In the genomic region with DNA sequence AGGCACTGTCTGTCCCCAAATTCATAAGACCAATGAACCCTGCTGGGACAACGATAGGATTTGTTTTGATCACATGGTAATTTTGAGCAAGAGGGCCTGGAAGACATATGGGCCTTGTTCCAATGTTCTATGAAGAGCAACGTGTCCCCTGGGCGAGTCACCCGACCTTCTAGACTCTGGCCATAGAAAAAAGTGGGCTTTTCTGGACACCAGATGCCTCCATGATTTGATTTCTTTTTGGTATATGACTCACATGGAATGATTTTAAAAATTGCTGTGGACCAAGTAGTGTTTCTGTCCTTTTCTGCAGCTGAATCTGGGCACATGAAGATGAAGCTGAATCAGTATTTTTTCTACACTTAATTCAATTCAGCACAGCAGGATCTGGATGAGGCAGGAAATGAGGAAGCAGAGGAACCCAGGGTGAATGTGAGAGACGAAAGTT, we compare ENCODE assay signal across 1 cellular context.
TF ChIP-seq lines count a peak whose summit lies in the region.

No MANE protein-coding gene starts in this region.

TF ChIP-seq in SK-N-SH, 30 proteins besides CTCF, POLR2A, EP300 and RAD21 (continued from another document):
- TF ChIP-seq SIN3A (IDR thresholded peaks at IDR 0.05; ENCODE audit: borderline replicate concordance, low read depth, low read length) (no peak), GABPA (IDR thresholded peaks at IDR 0.05; ENCODE audit: low read depth) (no peak), YY1 (IDR thresholded peaks at IDR 0.05; ENCODE audit: low read depth) (peak; percentile 71; the same call in 1 of the 2 replicates), MEF2A (IDR thresholded peaks at IDR 0.05; ENCODE audit: borderline replicate concordance, low read depth) (peak; percentile 49; the same call in 1 of the 2 replicates), POLR2AphosphoS5 (IDR thresholded peaks at IDR 0.05; ENCODE audit: low read depth, low read length) (peak; percentile 59; the same call in 1 of the 2 replicates), NRF1 (IDR thresholded peaks at IDR 0.05; ENCODE audit: low read depth, low read length) (no peak), SMC3 (IDR thresholded peaks at IDR 0.05; ENCODE audit: low read depth, low read length) (no peak)
- TF ChIP-seq, protein P1, sequence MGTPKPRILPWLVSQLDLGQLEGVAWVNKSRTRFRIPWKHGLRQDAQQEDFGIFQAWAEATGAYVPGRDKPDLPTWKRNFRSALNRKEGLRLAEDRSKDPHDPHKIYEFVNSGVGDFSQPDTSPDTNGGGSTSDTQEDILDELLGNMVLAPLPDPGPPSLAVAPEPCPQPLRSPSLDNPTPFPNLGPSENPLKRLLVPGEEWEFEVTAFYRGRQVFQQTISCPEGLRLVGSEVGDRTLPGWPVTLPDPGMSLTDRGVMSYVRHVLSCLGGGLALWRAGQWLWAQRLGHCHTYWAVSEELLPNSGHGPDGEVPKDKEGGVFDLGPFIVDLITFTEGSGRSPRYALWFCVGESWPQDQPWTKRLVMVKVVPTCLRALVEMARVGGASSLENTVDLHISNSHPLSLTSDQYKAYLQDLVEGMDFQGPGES (IDR thresholded peaks at IDR 0.05; ENCODE audit: low read depth, low read length), result no peak
- TF ChIP-seq, protein P2, sequence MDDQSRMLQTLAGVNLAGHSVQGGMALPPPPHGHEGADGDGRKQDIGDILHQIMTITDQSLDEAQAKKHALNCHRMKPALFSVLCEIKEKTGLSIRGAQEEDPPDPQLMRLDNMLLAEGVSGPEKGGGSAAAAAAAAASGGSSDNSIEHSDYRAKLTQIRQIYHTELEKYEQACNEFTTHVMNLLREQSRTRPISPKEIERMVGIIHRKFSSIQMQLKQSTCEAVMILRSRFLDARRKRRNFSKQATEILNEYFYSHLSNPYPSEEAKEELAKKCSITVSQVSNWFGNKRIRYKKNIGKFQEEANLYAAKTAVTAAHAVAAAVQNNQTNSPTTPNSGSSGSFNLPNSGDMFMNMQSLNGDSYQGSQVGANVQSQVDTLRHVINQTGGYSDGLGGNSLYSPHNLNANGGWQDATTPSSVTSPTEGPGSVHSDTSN (IDR thresholded peaks at IDR 0.05), result peak; percentile 55; the same call in 1 of the 2 replicates
- TF ChIP-seq, protein P3, sequence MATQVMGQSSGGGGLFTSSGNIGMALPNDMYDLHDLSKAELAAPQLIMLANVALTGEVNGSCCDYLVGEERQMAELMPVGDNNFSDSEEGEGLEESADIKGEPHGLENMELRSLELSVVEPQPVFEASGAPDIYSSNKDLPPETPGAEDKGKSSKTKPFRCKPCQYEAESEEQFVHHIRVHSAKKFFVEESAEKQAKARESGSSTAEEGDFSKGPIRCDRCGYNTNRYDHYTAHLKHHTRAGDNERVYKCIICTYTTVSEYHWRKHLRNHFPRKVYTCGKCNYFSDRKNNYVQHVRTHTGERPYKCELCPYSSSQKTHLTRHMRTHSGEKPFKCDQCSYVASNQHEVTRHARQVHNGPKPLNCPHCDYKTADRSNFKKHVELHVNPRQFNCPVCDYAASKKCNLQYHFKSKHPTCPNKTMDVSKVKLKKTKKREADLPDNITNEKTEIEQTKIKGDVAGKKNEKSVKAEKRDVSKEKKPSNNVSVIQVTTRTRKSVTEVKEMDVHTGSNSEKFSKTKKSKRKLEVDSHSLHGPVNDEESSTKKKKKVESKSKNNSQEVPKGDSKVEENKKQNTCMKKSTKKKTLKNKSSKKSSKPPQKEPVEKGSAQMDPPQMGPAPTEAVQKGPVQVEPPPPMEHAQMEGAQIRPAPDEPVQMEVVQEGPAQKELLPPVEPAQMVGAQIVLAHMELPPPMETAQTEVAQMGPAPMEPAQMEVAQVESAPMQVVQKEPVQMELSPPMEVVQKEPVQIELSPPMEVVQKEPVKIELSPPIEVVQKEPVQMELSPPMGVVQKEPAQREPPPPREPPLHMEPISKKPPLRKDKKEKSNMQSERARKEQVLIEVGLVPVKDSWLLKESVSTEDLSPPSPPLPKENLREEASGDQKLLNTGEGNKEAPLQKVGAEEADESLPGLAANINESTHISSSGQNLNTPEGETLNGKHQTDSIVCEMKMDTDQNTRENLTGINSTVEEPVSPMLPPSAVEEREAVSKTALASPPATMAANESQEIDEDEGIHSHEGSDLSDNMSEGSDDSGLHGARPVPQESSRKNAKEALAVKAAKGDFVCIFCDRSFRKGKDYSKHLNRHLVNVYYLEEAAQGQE (IDR thresholded peaks at IDR 0.05; ENCODE audit: low read depth, low read length), result no peak
- TF ChIP-seq, protein P4, sequence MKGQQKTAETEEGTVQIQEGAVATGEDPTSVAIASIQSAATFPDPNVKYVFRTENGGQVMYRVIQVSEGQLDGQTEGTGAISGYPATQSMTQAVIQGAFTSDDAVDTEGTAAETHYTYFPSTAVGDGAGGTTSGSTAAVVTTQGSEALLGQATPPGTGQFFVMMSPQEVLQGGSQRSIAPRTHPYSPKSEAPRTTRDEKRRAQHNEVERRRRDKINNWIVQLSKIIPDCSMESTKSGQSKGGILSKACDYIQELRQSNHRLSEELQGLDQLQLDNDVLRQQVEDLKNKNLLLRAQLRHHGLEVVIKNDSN (IDR thresholded peaks at IDR 0.05; ENCODE audit: borderline replicate concordance, low read depth), result peak; percentile 51; the same call in 1 of the 2 replicates
